Comparison of ENCODE assay signal across 1 cellular context in genomic region chr11:67349457-67349856, GRCh38.
TF ChIP-seq lines count a peak whose summit lies in the region.

No MANE protein-coding gene starts in this region.

TF ChIP-seq in IMR-90, 13 proteins besides CTCF, POLR2A, EP300 and RAD21:
- TF ChIP-seq SMC3 (IDR thresholded peaks at IDR 0.05; ENCODE audit: low read depth, low read length) (no peak), MAZ (IDR thresholded peaks at IDR 0.05; ENCODE audit: borderline replicate concordance, low read depth, low read length) (no peak), ELK1 (IDR thresholded peaks at IDR 0.05; ENCODE audit: borderline replicate concordance, low read depth, low read length) (no peak), MXI1 (IDR thresholded peaks at IDR 0.05; ENCODE audit: borderline replicate concordance, low read depth, low read length) (no peak), MAFK (IDR thresholded peaks at IDR 0.05; ENCODE audit: low read depth, low read length) (no peak), RCOR1 (IDR thresholded peaks at IDR 0.05; ENCODE audit: insufficient replicate concordance, low read length) (no peak)
TF ChIP-seq in IMR-90: peak in this region for 0.
